In genomic region chr13:74850893-74851292, GRCh38 we compare ENCODE assay signal across 1 cellular context.
TF ChIP-seq lines count a peak whose summit lies in the region.

No MANE protein-coding gene starts in this region.

TF ChIP-seq in WTC11, 78 proteins besides CTCF, POLR2A, EP300 and RAD21 (continued from another document):
- TF ChIP-seq STAT6 (CRISPR knock-in tag; conservative IDR thresholded peaks at IDR 0.05; ENCODE audit: low read depth) (no peak), NR3C1 (CRISPR knock-in tag; conservative IDR thresholded peaks at IDR 0.05; ENCODE audit: low read depth) (no peak), PREB (CRISPR knock-in tag; IDR thresholded peaks at IDR 0.05; ENCODE audit: borderline replicate concordance) (no peak), PRDM15 (CRISPR knock-in tag; IDR thresholded peaks at IDR 0.05) (no peak), ZNF317 (CRISPR knock-in tag; IDR thresholded peaks at IDR 0.05; ENCODE audit: borderline replicate concordance, low read depth) (no peak), MLX (CRISPR knock-in tag; IDR thresholded peaks at IDR 0.05) (no peak), CDX4 (CRISPR knock-in tag; IDR thresholded peaks at IDR 0.05; ENCODE audit: borderline replicate concordance) (no peak), ATF6 (CRISPR knock-in tag; IDR thresholded peaks at IDR 0.05) (no peak), KAT7 (CRISPR knock-in tag; IDR thresholded peaks at IDR 0.05; ENCODE audit: borderline replicate concordance) (no peak)
